Comparison of ENCODE assay signal across 8 cellular contexts in genomic region chr11:119149371-119150275, GRCh38. TPM values are rescaled to one million over a fixed set of nuclear protein-coding genes. Genes with fewer than 3 reads are reported as not detected.
A peak's percentile ranks its signal among the peaks of the same experiment; 100 is the strongest.
DNase-seq lines count a peak whose midpoint lies in the region; ATAC-seq, FAIRE-seq and TF ChIP-seq lines count a peak whose summit lies in the region.

No MANE protein-coding gene starts in this region.

- H3K14ac ChIP-seq in neuronal stem cell (ENCODE audit: low read length), result no peak overlapping the region

- H3K9ac ChIP-seq in neuronal stem cell (ENCODE audit: low read depth, low read length, poor library complexity), result peak overlapping the region; percentile 82

- FAIRE-seq in GM19239 (lab: Jason Lieb, UNC), result no peak

- H3K4me3 Mint-ChIP-seq in Calu3 (ENCODE audit: low read depth, unreplicated experiment), result peak overlapping the region; percentile 56

- peak overlapping the region; percentile 76 for H3K23ac ChIP-seq in neuronal stem cell (ENCODE audit: low read depth, low read length, poor library complexity)

- peaks cover 3 to 89% (median 44%) of the 10 kb centered on the region in 3 experiments for H3K27me3 ChIP-seq in neuronal stem cell (ENCODE audit: control insufficient read depth in 3 of 3, insufficient read depth in 3 of 3, low read depth in 1 of 3, low read length in 3 of 3)

- CTCF ChIA-PET in Calu3 (lab: Charles Lee), result no interaction called here

- no peaks in the 10 kb centered on the region for H3K4me1 Mint-ChIP-seq in Calu3 (ENCODE audit: low read depth, unreplicated experiment)

- H3K4ac ChIP-seq in neuronal stem cell (ENCODE audit: low read length), result no peak overlapping the region

- H3K27ac ChIP-seq in neuronal stem cell (replicated peaks; ENCODE audit: low read length), result no peak overlapping the region

- no peak overlapping the region for H4K8ac ChIP-seq in neuronal stem cell (ENCODE audit: low read depth, low read length)

- no peak for TF ChIP-seq POLR2A in GM18505 (IDR thresholded peaks at IDR 0.05; ENCODE audit: borderline replicate concordance, extremely low read depth, insufficient read depth, insufficient read length)

- H3K27me3 Mint-ChIP-seq in Calu3 (ENCODE audit: unreplicated experiment), result peaks cover 69% of the 10 kb centered on the region

- H3K36me3 Mint-ChIP-seq in Calu3 (ENCODE audit: insufficient read depth, unreplicated experiment), result peaks cover 6% of the 10 kb centered on the region

- no peak overlapping the region for H4K91ac ChIP-seq in neuronal stem cell (ENCODE audit: low read depth, low read length, poor library complexity)

- H2BK120ac ChIP-seq in neuronal stem cell (ENCODE audit: low read depth, low read length), result no peak overlapping the region

- TF ChIP-seq CTCF in Calu3 (IDR thresholded peaks at IDR 0.05; ENCODE audit: unreplicated experiment) (no peak), epithelial cell of esophagus (IDR thresholded peaks at IDR 0.05; ENCODE audit: insufficient read depth, low read depth, low read length, missing control alignments) (no peak)

- DNase-seq in Calu3 (no peak), NCI-H69 (lab: John Stamatoyannopoulos, UW) (peak; percentile 68), epithelial cell of esophagus (ENCODE audit: low read depth) (no peak), neuronal stem cell (ENCODE audit: low spot score) (peak; percentile 35), pons (ENCODE audit: low spot score) (no peak), GM19239 (ENCODE audit: insufficient read length, low spot score) (no peak)

- peak overlapping the region; percentile 90 for H3K4me2 ChIP-seq in neuronal stem cell (ENCODE audit: insufficient read depth, low read length, poor library complexity, severe bottlenecking)

- H3K36me3 ChIP-seq in neuronal stem cell (replicated peaks in 1 of 2; ENCODE audit: control insufficient read depth in 2 of 2, insufficient read depth in 2 of 2, low read length in 2 of 2), result no peaks in the 10 kb centered on the region

- H3K27ac Mint-ChIP-seq in Calu3 (ENCODE audit: unreplicated experiment), result no peak overlapping the region

- no TSS peak for BruUV-seq in Calu3 (replicated peaks; lab: Mats Ljungman, UMichigan)

- no peaks in the 10 kb centered on the region for H3K9me3 Mint-ChIP-seq in Calu3 (ENCODE audit: low read depth, unreplicated experiment)

- intact Hi-C loops in Calu3 (cut with micrococcal nuclease; ENCODE audit: unreplicated experiment), result no loop called here

- peak overlapping the region; percentile 48 for H2BK12ac ChIP-seq in neuronal stem cell (ENCODE audit: low read length)

- H3K4me1 ChIP-seq in neuronal stem cell (ENCODE audit: control insufficient read depth in 2 of 2, insufficient read depth in 1 of 2, low read depth in 1 of 2, low read length in 2 of 2), result peaks cover 3 to 14% of the 10 kb centered on the region in 2 donors

- peak overlapping the region; percentile 43 for H2AK5ac ChIP-seq in neuronal stem cell (ENCODE audit: low read depth, low read length)

- no CpG with 5 or more reads among the region's 63 CpGs for WGBS in neuronal stem cell (ENCODE audit: extremely low coverage in 2 of 2, insufficient read length in 2 of 2, insufficient replicate concordance in 1 of 2), 2 donors

- ATAC-seq in HG03378 (IDR thresholded peaks at IDR 0.05; ENCODE audit: unreplicated experiment) (no peak), GM18505 (IDR thresholded peaks at IDR 0.05; ENCODE audit: unreplicated experiment) (no peak)

- H3K9me3 ChIP-seq in neuronal stem cell (replicated peaks in 1 of 2; ENCODE audit: control insufficient read depth in 2 of 2, insufficient read depth in 1 of 2, low read depth in 1 of 2, low read length in 2 of 2), result no peaks in the 10 kb centered on the region

- no peaks in the 10 kb centered on the region for H3K79me1 ChIP-seq in neuronal stem cell (ENCODE audit: low read depth, low read length)

- H2AFZ ChIP-seq in neuronal stem cell (ENCODE audit: low read length), result peak overlapping the region; percentile 96

- H3K4me3 ChIP-seq in epithelial cell of esophagus (ENCODE audit: low read length) (peak overlapping the region; percentile 44), neuronal stem cell (ENCODE audit: low read length in 2 of 2) (peak overlapping the region; percentile 42 to 80)

- peak overlapping the region; percentile 44 for H2BK15ac ChIP-seq in neuronal stem cell (ENCODE audit: low read length)

- H2BK5ac ChIP-seq in neuronal stem cell (ENCODE audit: low read length), result peak overlapping the region; percentile 47

- H3K18ac ChIP-seq in neuronal stem cell (ENCODE audit: low read length), result peak overlapping the region; percentile 90

RNA-seq across cellular contexts. Expression of gene ABCG4, which starts 0.8 kb away (rescaled TPM):
- total RNA-seq in Calu3 (2022), result not detected in 2 replicates
- 0.31 TPM for polyA plus RNA-seq in neuronal stem cell (2013, experiment 1 of 2)
- polyA plus RNA-seq in neuronal stem cell (2013, experiment 2 of 2), result 0.36 TPM

RNA-seq across cellular contexts. Expression of gene NLRX1, which starts 18.9 kb away (rescaled TPM):
- total RNA-seq in Calu3 (2022), result 5.5 and 6.7 TPM in 2 replicates
- polyA plus RNA-seq in neuronal stem cell (2013, experiment 1 of 2), result 13.2 TPM
- 12.7 TPM for polyA plus RNA-seq in neuronal stem cell (2013, experiment 2 of 2)

RNA-seq across cellular contexts. Expression of gene HINFP, which starts 28.2 kb away (rescaled TPM):
- total RNA-seq in Calu3 (2022), result 21.8 and 22.6 TPM in 2 replicates
- 22.9 TPM for polyA plus RNA-seq in neuronal stem cell (2013, experiment 1 of 2)
- 22.7 TPM for polyA plus RNA-seq in neuronal stem cell (2013, experiment 2 of 2)

RNA-seq across cellular contexts. Expression of gene NHERF4, which starts 35.7 kb away (rescaled TPM):
- total RNA-seq in Calu3 (2022), result 0.15 TPM in 1 of 2 replicates, not detected in the other
- not detected for polyA plus RNA-seq in neuronal stem cell (2013, experiment 1 of 2)
- polyA plus RNA-seq in neuronal stem cell (2013, experiment 2 of 2), result 0.08 TPM

RNA-seq across cellular contexts. Expression of gene C2CD2L, which starts 42.5 kb away (rescaled TPM):
- total RNA-seq in Calu3 (2022), result 7.8 and 9.5 TPM in 2 replicates
- polyA plus RNA-seq in neuronal stem cell (2013, experiment 1 of 2), result 5.7 TPM
- 4.9 TPM for polyA plus RNA-seq in neuronal stem cell (2013, experiment 2 of 2)

Comparison
In these comparisons a context has a peak if more than half of its experiments do, and no peak if none do; other contexts are left out.
1. DNase-seq: peak in NCI-H69 (single experiment) and neuronal stem cell (single experiment); none in Calu3 (single experiment), epithelial cell of esophagus (single experiment), pons (single experiment) and GM19239 (single experiment).